8 cellular contexts compared by ENCODE assay signal in genomic region chr6:152380993-152381898, GRCh38.
DNase-seq lines count a peak whose midpoint lies in the region; ATAC-seq and TF ChIP-seq lines count a peak whose summit lies in the region.

No MANE protein-coding gene starts in this region.

- H3K4me2 ChIP-seq in hepatocyte, result peak overlapping the region; percentile 77

- CTCF ChIA-PET in HEK293 (lab: Yijun Ruan, JAX), result interaction anchor here (0.5 to 1.2 kb wide), 4 partner anchors 10 to 1776 kb away, joined by 3 to 4 read pairs (median 3); no protein-coding TSS in a partner anchor

- no peak for TF ChIP-seq CTCF in HEK293 (tag by site-specific recombination; IDR thresholded peaks at IDR 0.05)
- TF ChIP-seq CTCF in astrocyte of the spinal cord (IDR thresholded peaks at IDR 0.05; ENCODE audit: low read depth, low read length), result no peak
- TF ChIP-seq CTCF in hepatocyte (IDR thresholded peaks at IDR 0.05; ENCODE audit: poor library complexity), result no peak

- ATAC-seq in HG03039 (IDR thresholded peaks at IDR 0.05; ENCODE audit: unreplicated experiment), result no peak
- ATAC-seq in GM18907 (IDR thresholded peaks at IDR 0.05; ENCODE audit: unreplicated experiment), result no peak

- H3K79me2 ChIP-seq in hepatocyte, result peaks cover 35% of the 10 kb centered on the region

- POLR2A ChIA-PET in HEK293 (lab: Yijun Ruan, JAX), result interaction anchor here (1.4 to 1.5 kb wide), 2 partner anchors 19 to 79 kb away, joined by 5 to 8 read pairs; no protein-coding TSS in a partner anchor

- peak overlapping the region; percentile 39 for H2AFZ ChIP-seq in hepatocyte

- H3K4me3 ChIP-seq in HEK293 (ENCODE audit: low read depth, low read length) (peak overlapping the region; percentile 58), astrocyte of the spinal cord (ENCODE audit: low read depth, low read length) (peak overlapping the region; percentile 75), hepatocyte (peak overlapping the region; percentile 33)

- H3K9me3 ChIP-seq in HEK293 (ENCODE audit: control insufficient read depth, insufficient read depth, low read depth, low read length) (no peaks in the 10 kb centered on the region), hepatocyte (ENCODE audit: low read depth) (no peaks in the 10 kb centered on the region)

- H3K27ac ChIP-seq in HEK293 (ENCODE audit: extremely low read depth, low read depth, low read length) (peak overlapping the region; percentile 32; the same call in 1 of the 2 replicates), hepatocyte (peak overlapping the region; percentile 96)

- no peaks in the 10 kb centered on the region for H3K27me3 ChIP-seq in hepatocyte

- WGBS in hepatocyte (ENCODE audit: low lambda C conversion rate, missing lambda C conversion rate), result 6% methylated on average over 17 of the region's 17 CpGs

- DNase-seq in astrocyte of the spinal cord (ENCODE audit: low read depth, low spot score), result peak; percentile 97
- DNase-seq in hepatocyte (ENCODE audit: low spot score), result peak; percentile 93
- peak; percentile 70 for DNase-seq in retina
- no peak for DNase-seq in activated CD4-positive, alpha-beta T cell treated with anti-CD3 and anti-CD28 coated beads for 1 hour
- DNase-seq in NCI-H187 treated with DMSO at 0.1 percent for 48 hours (lab: John Stamatoyannopoulos, UW), result no peak

- H3K4me1 ChIP-seq in HEK293 (ENCODE audit: control insufficient read depth, insufficient read depth, low read length) (no peaks in the 10 kb centered on the region), hepatocyte (ENCODE audit: insufficient read depth) (peaks cover 4% of the 10 kb centered on the region)

- H3K36me3 ChIP-seq in HEK293 (ENCODE audit: control insufficient read depth in 2 of 2, insufficient read depth in 1 of 2, low read length in 2 of 2) (peaks cover 0 to 2% of the 10 kb centered on the region in 2 experiments; a peak in 1 of 3 replicates), hepatocyte (replicated peaks; ENCODE audit: insufficient read depth, low read depth) (no peaks in the 10 kb centered on the region)

- H3K9me2 ChIP-seq in hepatocyte (replicated peaks; ENCODE audit: insufficient read depth), result no peaks in the 10 kb centered on the region

- no peaks in the 10 kb centered on the region for H4K20me1 ChIP-seq in hepatocyte (ENCODE audit: insufficient read depth, poor library complexity, severe bottlenecking)

- in situ Hi-C loops in astrocyte of the spinal cord (cut with HindIII; ENCODE audit: low sequenced_read_pairs), result no loop called here

TF ChIP-seq in HEK293, 187 proteins besides CTCF, POLR2A, EP300 and RAD21:
- TF ChIP-seq HIC1 (tag by site-specific recombination; IDR thresholded peaks at IDR 0.05) (0 out of 2 replicates have a peak, but pooled peaks have one; percentile 22), ZBTB17 (tag by site-specific recombination; IDR thresholded peaks at IDR 0.05) (peak; percentile 80), ZNF239 (tag by site-specific recombination; IDR thresholded peaks at IDR 0.05) (no peak), ZNF600 (tag by site-specific recombination; IDR thresholded peaks at IDR 0.05) (peak; percentile 83), ZBTB20 (tag by site-specific recombination; IDR thresholded peaks at IDR 0.05) (peak; percentile 46; the same call in 1 of the 2 replicates), ZBTB21 (tag by site-specific recombination; IDR thresholded peaks at IDR 0.05) (peak; percentile 23; the same call in 1 of the 2 replicates), ZNF335 (tag by site-specific recombination; conservative IDR thresholded peaks at IDR 0.05) (peak; percentile 98), TRIM28 (IDR thresholded peaks at IDR 0.05; ENCODE audit: borderline replicate concordance, low read length) (peak; percentile 61; the same call in 1 of the 2 replicates), ZNF596 (tag by site-specific recombination; IDR thresholded peaks at IDR 0.05) (no peak), ZNF792 (tag by site-specific recombination; IDR thresholded peaks at IDR 0.05) (0 out of 2 replicates have a peak, but pooled peaks have one; percentile 55)
- TF ChIP-seq, protein P1, sequence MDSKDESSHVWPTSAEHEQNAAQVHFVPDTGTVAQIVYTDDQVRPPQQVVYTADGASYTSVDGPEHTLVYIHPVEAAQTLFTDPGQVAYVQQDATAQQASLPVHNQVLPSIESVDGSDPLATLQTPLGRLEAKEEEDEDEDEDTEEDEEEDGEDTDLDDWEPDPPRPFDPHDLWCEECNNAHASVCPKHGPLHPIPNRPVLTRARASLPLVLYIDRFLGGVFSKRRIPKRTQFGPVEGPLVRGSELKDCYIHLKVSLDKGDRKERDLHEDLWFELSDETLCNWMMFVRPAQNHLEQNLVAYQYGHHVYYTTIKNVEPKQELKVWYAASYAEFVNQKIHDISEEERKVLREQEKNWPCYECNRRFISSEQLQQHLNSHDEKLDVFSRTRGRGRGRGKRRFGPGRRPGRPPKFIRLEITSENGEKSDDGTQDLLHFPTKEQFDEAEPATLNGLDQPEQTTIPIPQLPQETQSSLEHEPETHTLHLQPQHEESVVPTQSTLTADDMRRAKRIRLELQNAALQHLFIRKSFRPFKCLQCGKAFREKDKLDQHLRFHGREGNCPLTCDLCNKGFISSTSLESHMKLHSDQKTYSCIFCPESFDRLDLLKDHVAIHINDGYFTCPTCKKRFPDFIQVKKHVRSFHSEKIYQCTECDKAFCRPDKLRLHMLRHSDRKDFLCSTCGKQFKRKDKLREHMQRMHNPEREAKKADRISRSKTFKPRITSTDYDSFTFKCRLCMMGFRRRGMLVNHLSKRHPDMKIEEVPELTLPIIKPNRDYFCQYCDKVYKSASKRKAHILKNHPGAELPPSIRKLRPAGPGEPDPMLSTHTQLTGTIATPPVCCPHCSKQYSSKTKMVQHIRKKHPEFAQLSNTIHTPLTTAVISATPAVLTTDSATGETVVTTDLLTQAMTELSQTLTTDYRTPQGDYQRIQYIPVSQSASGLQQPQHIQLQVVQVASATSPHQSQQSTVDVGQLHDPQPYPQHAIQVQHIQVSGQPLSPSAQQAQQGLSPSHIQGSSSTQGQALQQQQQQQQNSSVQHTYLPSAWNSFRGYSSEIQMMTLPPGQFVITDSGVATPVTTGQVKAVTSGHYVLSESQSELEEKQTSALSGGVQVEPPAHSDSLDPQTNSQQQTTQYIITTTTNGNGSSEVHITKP (tag by site-specific recombination; IDR thresholded peaks at IDR 0.05), result peak; percentile 81

Comparison
In these comparisons a context has a peak if more than half of its experiments do, and no peak if none do; other contexts are left out.
1. DNase-seq: peak in astrocyte of the spinal cord (single experiment), hepatocyte (single experiment) and retina (single experiment); none in activated CD4-positive, alpha-beta T cell treated with anti-CD3 and anti-CD28 coated beads for 1 hour (single experiment) and NCI-H187 treated with DMSO at 0.1 percent for 48 hours (single experiment).
2. Peak in every context shown above with its lines, with median percentiles within 50 percentile points of each other: H3K4me3 ChIP-seq.